In genomic region chr2:220154243-220154642, GRCh38 we compare ENCODE assay signal across 1 cellular context.
TF ChIP-seq lines count a peak whose summit lies in the region.

No MANE protein-coding gene starts in this region.

TF ChIP-seq in neural cell, 6 proteins besides CTCF, POLR2A, EP300 and RAD21:
- no peak for TF ChIP-seq REST (IDR thresholded peaks at IDR 0.05; ENCODE audit: borderline replicate concordance)
- no peak for TF ChIP-seq TAF1 (IDR thresholded peaks at IDR 0.05; ENCODE audit: low read depth)
- no peak for TF ChIP-seq EZH2 (IDR thresholded peaks at IDR 0.05; ENCODE audit: borderline replicate concordance, insufficient read depth, low read length, poor library complexity, severe bottlenecking)
- no peak for TF ChIP-seq POLR2AphosphoS5 (IDR thresholded peaks at IDR 0.05)
- TF ChIP-seq MXI1 (conservative IDR thresholded peaks at IDR 0.05; ENCODE audit: poor library complexity, severe bottlenecking): no peak
- no peak for TF ChIP-seq SMC3 (conservative IDR thresholded peaks at IDR 0.05; ENCODE audit: poor library complexity)
